In genomic region chrX:83469551-83469950, GRCh38 we compare ENCODE assay signal across 9 cellular contexts. TPM values are rescaled to one million over a fixed set of nuclear protein-coding genes. Genes with fewer than 3 reads are reported as not detected.
A peak's percentile ranks its signal among the peaks of the same experiment; 100 is the strongest.
DNase-seq lines count a peak whose midpoint lies in the region; ATAC-seq, FAIRE-seq and TF ChIP-seq lines count a peak whose summit lies in the region.
"Had no signal": no experiment of that assay in that cellular context is flagged by ENCODE, and none has a peak within 500 bp of the region (broad histone marks: within the 10 kb centered on the region; RNA-seq: fewer than 3 reads in every experiment).

No MANE protein-coding gene starts in this region.

- H2AFZ ChIP-seq in OCI-LY3 (ENCODE audit: low read depth, low read length): no peak overlapping the region
- no peak overlapping the region for H2AFZ ChIP-seq in neuronal stem cell (ENCODE audit: low read length)

- DNase-seq in BE2C: no peak
- DNase-seq in globus pallidus (ENCODE audit: low spot score): peak; percentile 15
- no peak for DNase-seq in GM19239 (ENCODE audit: insufficient read length, low spot score)
- DNase-seq in neuronal stem cell (ENCODE audit: low spot score): no peak
- no peak for DNase-seq in Right ventricle myocardium superior

- intact Hi-C loops in Right ventricle myocardium superior (cut with DNase I): no loop called here

- H3K4me2 ChIP-seq in OCI-LY3 (ENCODE audit: low read length) (peak overlapping the region; percentile 72), neuronal stem cell (ENCODE audit: insufficient read depth, low read length, poor library complexity, severe bottlenecking) (no peak overlapping the region)

- H2BK5ac ChIP-seq in neuronal stem cell (ENCODE audit: low read length): no peak overlapping the region

- no peaks in the 10 kb centered on the region for H4K20me1 ChIP-seq in OCI-LY3 (ENCODE audit: insufficient read depth, low read length)

- H2BK120ac ChIP-seq in neuronal stem cell (ENCODE audit: low read depth, low read length): no peak overlapping the region

- no peak overlapping the region for H3K23ac ChIP-seq in neuronal stem cell (ENCODE audit: low read depth, low read length, poor library complexity)

- TF ChIP-seq CTCF in BE2C (IDR thresholded peaks at IDR 0.05; ENCODE audit: low read depth, low read length) (peak; percentile 29), OCI-LY3 (IDR thresholded peaks at IDR 0.05; ENCODE audit: low read depth, low read length) (peak; percentile 64)

- no peak overlapping the region for H3K14ac ChIP-seq in neuronal stem cell (ENCODE audit: low read length)

- no peak overlapping the region for H3K9ac ChIP-seq in OCI-LY3 (ENCODE audit: low read length)
- H3K9ac ChIP-seq in neuronal stem cell (ENCODE audit: low read depth, low read length, poor library complexity): no peak overlapping the region

- H2BK12ac ChIP-seq in neuronal stem cell (ENCODE audit: low read length): no peak overlapping the region

- H3K9me3 ChIP-seq in BE2C: no peaks in the 10 kb centered on the region
- no peaks in the 10 kb centered on the region for H3K9me3 ChIP-seq in OCI-LY3 (ENCODE audit: insufficient read depth, low read length)
- no peaks in the 10 kb centered on the region for H3K9me3 ChIP-seq in neuronal stem cell (replicated peaks in 1 of 2; ENCODE audit: control insufficient read depth in 2 of 2, insufficient read depth in 1 of 2, low read depth in 1 of 2, low read length in 2 of 2)

- H3K4ac ChIP-seq in neuronal stem cell (ENCODE audit: low read length): no peak overlapping the region

- no peak overlapping the region for H4K8ac ChIP-seq in neuronal stem cell (ENCODE audit: low read depth, low read length)

- no peak overlapping the region for H2BK15ac ChIP-seq in neuronal stem cell (ENCODE audit: low read length)

- ATAC-seq in GM18499 (IDR thresholded peaks at IDR 0.05; ENCODE audit: insufficient read depth, unreplicated experiment): peak; percentile 90
- peak; percentile 58 for ATAC-seq in HG02970 (IDR thresholded peaks at IDR 0.05; ENCODE audit: low FRiP score, unreplicated experiment)
- ATAC-seq in Right ventricle myocardium superior (ENCODE audit: poor library complexity): no peak

- no peaks in the 10 kb centered on the region for H3K79me2 ChIP-seq in OCI-LY3 (ENCODE audit: low read length)

- H3K27me3 ChIP-seq in BE2C: no peaks in the 10 kb centered on the region
- H3K27me3 ChIP-seq in OCI-LY3 (ENCODE audit: low read depth, low read length): no peaks in the 10 kb centered on the region
- H3K27me3 ChIP-seq in neuronal stem cell (ENCODE audit: control insufficient read depth in 3 of 3, insufficient read depth in 3 of 3, low read depth in 1 of 3, low read length in 3 of 3): no peaks in the 10 kb centered on the region

- no peak overlapping the region for H3K4me3 ChIP-seq in BE2C (ENCODE audit: low read depth, low read length)
- H3K4me3 ChIP-seq in OCI-LY3 (ENCODE audit: low read length): no peak overlapping the region
- H3K4me3 ChIP-seq in neuronal stem cell (ENCODE audit: low read length in 2 of 2): no peak overlapping the region

- H3K27ac ChIP-seq in OCI-LY3 (ENCODE audit: low read length) (no peak overlapping the region), neuronal stem cell (replicated peaks; ENCODE audit: low read length) (no peak overlapping the region)

- no peak overlapping the region for H4K91ac ChIP-seq in neuronal stem cell (ENCODE audit: low read depth, low read length, poor library complexity)

- FAIRE-seq in GM19239 (lab: Jason Lieb, UNC): no peak

- no peak overlapping the region for H2AK5ac ChIP-seq in neuronal stem cell (ENCODE audit: low read depth, low read length)

- H3K79me1 ChIP-seq in neuronal stem cell (ENCODE audit: low read depth, low read length): no peaks in the 10 kb centered on the region

- no peak overlapping the region for H3K18ac ChIP-seq in neuronal stem cell (ENCODE audit: low read length)

- H3K36me3 ChIP-seq in BE2C (no peaks in the 10 kb centered on the region), OCI-LY3 (replicated peaks; ENCODE audit: low read depth, low read length) (no peaks in the 10 kb centered on the region), neuronal stem cell (replicated peaks in 1 of 2; ENCODE audit: control insufficient read depth in 2 of 2, insufficient read depth in 2 of 2, low read length in 2 of 2) (no peaks in the 10 kb centered on the region)

- no peaks in the 10 kb centered on the region for H3K4me1 ChIP-seq in BE2C
- H3K4me1 ChIP-seq in OCI-LY3 (ENCODE audit: low read length): peaks cover 12% of the 10 kb centered on the region
- H3K4me1 ChIP-seq in neuronal stem cell (ENCODE audit: control insufficient read depth in 2 of 2, insufficient read depth in 1 of 2, low read depth in 1 of 2, low read length in 2 of 2): no peaks in the 10 kb centered on the region

RNA-seq across cellular contexts. Expression of gene POU3F4, which starts 38.5 kb away (rescaled TPM):
- not detected for polyA plus RNA-seq in BE2C (2012; ENCODE audit: insufficient read depth, insufficient read length, low read depth)
- polyA plus RNA-seq in neuronal stem cell (2013, experiment 1 of 2): 0.01 TPM
- polyA plus RNA-seq in neuronal stem cell (2013, experiment 2 of 2): 0.03 TPM
- not detected for total RNA-seq in Right ventricle myocardium superior
- polyA plus RNA-seq: IgD-negative memory B cell had no signal
